1 cellular context compared by ENCODE assay signal in the genomic region with DNA sequence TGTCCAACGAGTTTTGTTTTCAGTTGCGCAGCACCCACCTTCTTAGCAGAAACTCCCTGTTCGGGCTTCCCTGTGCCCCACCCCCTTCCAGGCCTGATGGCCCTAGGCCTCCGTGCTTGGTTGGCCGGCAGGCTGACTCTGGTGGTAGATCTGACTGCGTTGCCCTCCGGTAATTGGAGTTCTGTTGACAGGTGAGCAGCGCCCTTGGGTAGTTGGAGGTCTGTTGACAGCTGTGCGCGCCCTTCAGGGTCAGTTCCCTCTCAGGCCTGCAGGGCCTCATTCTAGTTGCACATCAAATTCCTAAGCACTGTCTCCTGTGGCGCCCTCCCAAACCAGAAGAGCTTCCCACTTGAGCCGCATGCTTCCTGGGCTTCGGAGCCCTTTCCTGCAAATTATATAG.
TF ChIP-seq lines count a peak whose summit lies in the region.

No MANE protein-coding gene starts in this region.

TF ChIP-seq in K562, 482 proteins besides CTCF, POLR2A, EP300 and RAD21:
- no peak for TF ChIP-seq BCL6 (CRISPR knock-in tag; IDR thresholded peaks at IDR 0.05)
- TF ChIP-seq, protein P1, sequence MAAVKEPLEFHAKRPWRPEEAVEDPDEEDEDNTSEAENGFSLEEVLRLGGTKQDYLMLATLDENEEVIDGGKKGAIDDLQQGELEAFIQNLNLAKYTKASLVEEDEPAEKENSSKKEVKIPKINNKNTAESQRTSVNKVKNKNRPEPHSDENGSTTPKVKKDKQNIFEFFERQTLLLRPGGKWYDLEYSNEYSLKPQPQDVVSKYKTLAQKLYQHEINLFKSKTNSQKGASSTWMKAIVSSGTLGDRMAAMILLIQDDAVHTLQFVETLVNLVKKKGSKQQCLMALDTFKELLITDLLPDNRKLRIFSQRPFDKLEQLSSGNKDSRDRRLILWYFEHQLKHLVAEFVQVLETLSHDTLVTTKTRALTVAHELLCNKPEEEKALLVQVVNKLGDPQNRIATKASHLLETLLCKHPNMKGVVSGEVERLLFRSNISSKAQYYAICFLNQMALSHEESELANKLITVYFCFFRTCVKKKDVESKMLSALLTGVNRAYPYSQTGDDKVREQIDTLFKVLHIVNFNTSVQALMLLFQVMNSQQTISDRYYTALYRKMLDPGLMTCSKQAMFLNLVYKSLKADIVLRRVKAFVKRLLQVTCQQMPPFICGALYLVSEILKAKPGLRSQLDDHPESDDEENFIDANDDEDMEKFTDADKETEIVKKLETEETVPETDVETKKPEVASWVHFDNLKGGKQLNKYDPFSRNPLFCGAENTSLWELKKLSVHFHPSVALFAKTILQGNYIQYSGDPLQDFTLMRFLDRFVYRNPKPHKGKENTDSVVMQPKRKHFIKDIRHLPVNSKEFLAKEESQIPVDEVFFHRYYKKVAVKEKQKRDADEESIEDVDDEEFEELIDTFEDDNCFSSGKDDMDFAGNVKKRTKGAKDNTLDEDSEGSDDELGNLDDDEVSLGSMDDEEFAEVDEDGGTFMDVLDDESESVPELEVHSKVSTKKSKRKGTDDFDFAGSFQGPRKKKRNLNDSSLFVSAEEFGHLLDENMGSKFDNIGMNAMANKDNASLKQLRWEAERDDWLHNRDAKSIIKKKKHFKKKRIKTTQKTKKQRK (IDR thresholded peaks at IDR 0.05; ENCODE audit: borderline replicate concordance, low read depth, low read length) = no peak
